Comparison of ENCODE assay signal across 9 cellular contexts in genomic region chr1:61078611-61079010, GRCh38. TPM values are rescaled to one million over a fixed set of nuclear protein-coding genes. Genes with fewer than 3 reads are reported as not detected.
DNase-seq lines count a peak whose midpoint lies in the region; ATAC-seq and TF ChIP-seq lines count a peak whose summit lies in the region.
"Had no signal": no experiment of that assay in that cellular context is flagged by ENCODE, and none has a peak within 500 bp of the region (broad histone marks: within the 10 kb centered on the region; RNA-seq: fewer than 3 reads in every experiment).

No MANE protein-coding gene starts in this region.

- no TSS peak for BruUV-seq in MCF 10A (replicated peaks; lab: Mats Ljungman, UMichigan)

- no peak for TF ChIP-seq CTCF in MCF 10A (IDR thresholded peaks at IDR 0.05; ENCODE audit: unreplicated experiment)

- no peaks in the 10 kb centered on the region for H3K9me3 ChIP-seq in mesodermal cell (ENCODE audit: control insufficient read depth, low read length)

- no peaks in the 10 kb centered on the region for H3K9me3 Mint-ChIP-seq in activated naive CD4-positive, alpha-beta T cell treated with anti-CD3 and anti-CD28 coated beads, Interleukin-2, amount 50 U/mL, for 24 hours
- H3K9me3 Mint-ChIP-seq in MCF 10A (ENCODE audit: unreplicated experiment) = no peaks in the 10 kb centered on the region

- H3K4me3 ChIP-seq in mesodermal cell (ENCODE audit: extremely low read depth, insufficient read depth, low read length, poor library complexity, severe bottlenecking) = peak overlapping the region; percentile 52
- no peak overlapping the region for H3K4me3 ChIP-seq in urinary bladder (ENCODE audit: low read depth, low read length)

- H3K4me3 Mint-ChIP-seq in activated naive CD4-positive, alpha-beta T cell treated with anti-CD3 and anti-CD28 coated beads, Interleukin-2, amount 50 U/mL, for 24 hours = peak overlapping the region; percentile 94
- H3K4me3 Mint-ChIP-seq in MCF 10A (ENCODE audit: unreplicated experiment) = peak overlapping the region; percentile 94

- WGBS in mesodermal cell (ENCODE audit: insufficient coverage in 2 of 2), 2 experiments = 40% methylated on average over 1 of the region's 5 CpGs; no CpG with 5 or more reads in 1 of the 2 experiments
- 10% methylated on average over 5 of the region's 5 CpGs for WGBS in urinary bladder

- H3K36me3 Mint-ChIP-seq in activated naive CD4-positive, alpha-beta T cell treated with anti-CD3 and anti-CD28 coated beads, Interleukin-2, amount 50 U/mL, for 24 hours = no peaks in the 10 kb centered on the region
- H3K36me3 Mint-ChIP-seq in MCF 10A (ENCODE audit: insufficient read depth, unreplicated experiment) = peaks cover 8% of the 10 kb centered on the region

- no peak for DNase-seq in activated naive CD4-positive, alpha-beta T cell (lab: John Stamatoyannopoulos, UW)
- DNase-seq in MCF 10A (ENCODE audit: unreplicated experiment) (no peak), retina (no peak), NCI-H1436 treated with DMSO at 0.1 percent for 48 hours (lab: John Stamatoyannopoulos, UW) (no peak)
- DNase-seq: DND-41 had no signal

- H3K27ac ChIP-seq in mesodermal cell (ENCODE audit: low read depth, low read length, severe bottlenecking) = no peak overlapping the region
- H3K27ac ChIP-seq in urinary bladder (ENCODE audit: low read depth) = peak overlapping the region; percentile 3

- H3K4me1 Mint-ChIP-seq in activated naive CD4-positive, alpha-beta T cell treated with anti-CD3 and anti-CD28 coated beads, Interleukin-2, amount 50 U/mL, for 24 hours = peaks cover 50% of the 10 kb centered on the region
- H3K4me1 Mint-ChIP-seq in MCF 10A (ENCODE audit: insufficient read depth, unreplicated experiment) = peaks cover 42% of the 10 kb centered on the region

- intact Hi-C loops in MCF 10A (cut with micrococcal nuclease) = loop anchor here (1.0 to 2.0 kb wide), 3 partner anchors 244 to 374 kb away; no protein-coding TSS in a partner anchor

- no peak overlapping the region for H3K27ac Mint-ChIP-seq in activated naive CD4-positive, alpha-beta T cell treated with anti-CD3 and anti-CD28 coated beads, Interleukin-2, amount 50 U/mL, for 24 hours
- H3K27ac Mint-ChIP-seq in MCF 10A (ENCODE audit: low read depth, unreplicated experiment) = peak overlapping the region; percentile 96

- no peaks in the 10 kb centered on the region for H3K27me3 Mint-ChIP-seq in activated naive CD4-positive, alpha-beta T cell treated with anti-CD3 and anti-CD28 coated beads, Interleukin-2, amount 50 U/mL, for 24 hours
- H3K27me3 Mint-ChIP-seq in MCF 10A (ENCODE audit: insufficient read depth, unreplicated experiment) = no peaks in the 10 kb centered on the region

- ATAC-seq in GM18519 (IDR thresholded peaks at IDR 0.05; ENCODE audit: low FRiP score, unreplicated experiment) = no peak

- CTCF ChIA-PET in MCF 10A (lab: Yijun Ruan, JAX) = interaction anchor here (0.5 to 6.2 kb wide), 17 partner anchors 20 to 920 kb away, joined by 3 to 77 read pairs (median 4); no protein-coding TSS in a partner anchor

- POLR2A ChIA-PET in MCF 10A (lab: Yijun Ruan, JAX) = interaction anchor here (0.6 to 7.5 kb wide), 32 partner anchors 8 to 647 kb away, joined by 3 to 369 read pairs (median 6); partner anchors contain the start of gene TM2D1

- H3K36me3 ChIP-seq in mesodermal cell (ENCODE audit: control insufficient read depth, insufficient read depth, low read length) (no peaks in the 10 kb centered on the region), urinary bladder (ENCODE audit: insufficient read depth) (no peaks in the 10 kb centered on the region)

- H3K4me1 ChIP-seq in mesodermal cell (ENCODE audit: control insufficient read depth, insufficient read depth, low read length, poor library complexity, severe bottlenecking) (peaks cover 21% of the 10 kb centered on the region), urinary bladder (ENCODE audit: insufficient read depth) (peaks cover 5% of the 10 kb centered on the region)

RNA-seq across cellular contexts. Expression of gene NFIA, which starts 3.8 kb away (rescaled TPM):
- total RNA-seq in MCF 10A (2022) (47.4 and 54.8 TPM in 2 replicates), urinary bladder (105 TPM)
- 1.2 TPM for polyA plus RNA-seq in mesodermal cell (2013, experiment 1 of 2)
- 0.86 TPM for polyA plus RNA-seq in mesodermal cell (2013, experiment 2 of 2)
- polyA plus RNA-seq in urinary bladder = 18.1 TPM
